8 cellular contexts compared by ENCODE assay signal in the genomic region with DNA sequence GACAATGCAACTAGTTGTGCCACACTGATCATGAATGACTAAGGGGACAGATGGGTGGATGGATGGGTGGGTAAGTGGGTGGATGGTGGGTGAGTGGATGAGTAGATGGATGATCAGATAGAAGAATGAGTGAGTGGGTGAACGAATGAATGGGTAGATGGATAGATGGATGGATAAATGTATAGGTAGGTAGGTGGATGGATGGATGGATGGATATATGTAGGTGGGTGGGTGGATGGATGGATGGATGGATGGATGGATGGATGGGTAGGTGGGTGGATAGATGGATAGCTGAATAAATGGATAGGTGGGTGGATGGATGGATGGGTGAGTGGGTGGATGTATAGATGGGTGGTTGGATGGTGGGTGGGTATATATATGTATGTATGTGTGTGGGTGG.
"Had no signal": no experiment of that assay in that cellular context is flagged by ENCODE, and none has a peak within 500 bp of the region (broad histone marks: within the 10 kb centered on the region; RNA-seq: fewer than 3 reads in every experiment).

No MANE protein-coding gene starts in this region.

- FAIRE-seq: G401.6, GM12878, GM12891, GM12892, GM18507, GM19239 had no signal

- ATAC-seq: GM12878 had no signal

- DNase-seq: GDM1, GF-D8 had no signal

- H3K4me3 ChIP-seq: GM12878 had no signal
